Comparison of ENCODE assay signal across 12 cellular contexts in the genomic region with DNA sequence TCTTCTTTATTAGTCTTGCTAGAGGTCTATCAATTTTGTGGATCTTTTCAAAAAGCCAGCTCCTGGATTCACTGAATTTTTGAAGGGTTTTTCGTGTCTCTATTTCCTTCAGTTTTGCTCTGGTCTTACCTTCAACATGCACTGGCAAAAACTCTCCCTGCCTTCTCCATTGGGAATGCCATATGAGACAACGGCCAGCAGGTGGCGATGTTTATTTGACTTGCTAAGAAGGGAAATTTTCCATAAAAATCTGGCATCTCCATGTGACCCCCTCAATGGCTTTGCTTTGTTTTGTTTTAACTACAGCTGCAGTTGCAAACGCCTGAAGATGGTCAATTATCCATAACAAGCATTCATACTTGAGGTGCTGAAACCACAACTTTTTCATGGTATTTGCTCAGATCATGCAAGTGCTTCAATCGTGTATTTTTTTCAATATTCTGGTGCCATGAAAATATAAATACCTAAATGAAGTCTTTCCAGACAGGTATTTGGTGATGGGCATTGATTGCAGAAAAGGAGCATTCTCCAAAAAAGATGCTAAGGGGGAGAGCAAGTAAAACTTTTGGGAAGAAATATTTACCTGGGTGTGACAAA.
A peak's percentile ranks its signal among the peaks of the same experiment; 100 is the strongest.
DNase-seq lines count a peak whose midpoint lies in the region; ATAC-seq, FAIRE-seq and TF ChIP-seq lines count a peak whose summit lies in the region.
"Had no signal": no experiment of that assay in that cellular context is flagged by ENCODE, and none has a peak within 500 bp of the region (broad histone marks: within the 10 kb centered on the region; RNA-seq: fewer than 3 reads in every experiment).

No MANE protein-coding gene starts in this region.

- H3K27ac ChIP-seq in HepG2 (ENCODE audit: extremely low read length, insufficient read depth, low read length) (no peak overlapping the region), mammary epithelial cell (ENCODE audit: insufficient read depth, low read depth, low read length) (no peak overlapping the region)

- no peak overlapping the region for H3K4me3 Mint-ChIP-seq in activated CD8-positive, alpha-beta T cell treated with anti-CD3 and anti-CD28 coated beads for 36 hours
- H3K4me3 Mint-ChIP-seq in MCF 10A (ENCODE audit: unreplicated experiment) = no peak overlapping the region
- no peak overlapping the region for H3K4me3 Mint-ChIP-seq in T-helper 2 cell treated with Interferon-gamma antibody and Interleukin-4, amounts not matched to agents 5 μg/mL and 100 μg/mL, for 36 hours

- no peaks in the 10 kb centered on the region for H3K36me3 Mint-ChIP-seq in activated CD8-positive, alpha-beta T cell treated with anti-CD3 and anti-CD28 coated beads for 36 hours (ENCODE audit: low read depth)
- H3K36me3 Mint-ChIP-seq in MCF 10A (ENCODE audit: insufficient read depth, unreplicated experiment) = no peaks in the 10 kb centered on the region
- no peaks in the 10 kb centered on the region for H3K36me3 Mint-ChIP-seq in T-helper 2 cell treated with Interferon-gamma antibody and Interleukin-4, amounts not matched to agents 5 μg/mL and 100 μg/mL, for 36 hours (ENCODE audit: low read depth)

- H3K79me2 ChIP-seq in HepG2 (ENCODE audit: insufficient read depth, low read length) = no peaks in the 10 kb centered on the region
- no peaks in the 10 kb centered on the region for H3K79me2 ChIP-seq in mammary epithelial cell (ENCODE audit: insufficient read depth, low read length)

- CTCF ChIA-PET in activated CD8-positive, alpha-beta T cell treated with anti-CD3 and anti-CD28 coated beads for 36 hours (lab: Charles Lee) = interaction anchor here (1.2 kb wide), 1 partner anchor 13 kb away, joined by 3 read pairs; no protein-coding TSS in a partner anchor
- CTCF ChIA-PET in HepG2 (lab: Yijun Ruan, JAX; ENCODE audit: low intra/inter-chr PET ratio, low total read pairs) (no interaction called here), mammary epithelial cell (lab: Charles Lee; ENCODE audit: low non-redundant PET) (no interaction called here), MCF 10A (lab: Yijun Ruan, JAX) (no interaction called here)

- H3K9me3 ChIP-seq in HepG2 (ENCODE audit: low read length) (no peaks in the 10 kb centered on the region), mammary epithelial cell (replicated peaks; ENCODE audit: insufficient read depth, low read length) (no peaks in the 10 kb centered on the region)

- H3K4me2 ChIP-seq in HepG2 (ENCODE audit: low read depth, low read length) (no peak overlapping the region), mammary epithelial cell (ENCODE audit: insufficient read depth, low read depth, low read length) (no peak overlapping the region)

- H3K4me1 ChIP-seq in HepG2 (ENCODE audit: insufficient read depth, low read length) (no peaks in the 10 kb centered on the region), mammary epithelial cell (ENCODE audit: insufficient read depth, low read length) (no peaks in the 10 kb centered on the region)

- in situ Hi-C loops in HepG2 (cut with HindIII; ENCODE audit: extremely low pct_ligation_motif_present, low pct_unique_long_range_greater_than_20kb) (no loop called here), mammary epithelial cell (cut with MboI; ENCODE audit: low sequenced_read_pairs in 2 of 2) (no loop called here)

- POLR2A ChIA-PET in activated CD8-positive, alpha-beta T cell treated with anti-CD3 and anti-CD28 coated beads for 36 hours (lab: Charles Lee) = no interaction called here
- POLR2A ChIA-PET in HepG2 (lab: Yijun Ruan, JAX) = no interaction called here
- POLR2A ChIA-PET in MCF 10A (lab: Yijun Ruan, JAX) = no interaction called here

- H3K27me3 ChIP-seq in HepG2 (ENCODE audit: control insufficient read depth in 1 of 2, insufficient read depth in 2 of 2, low read length in 2 of 2) (no peaks in the 10 kb centered on the region), mammary epithelial cell (ENCODE audit: insufficient read depth, low read length) (no peaks in the 10 kb centered on the region)

- no peak for FAIRE-seq in HepG2 (lab: Jason Lieb, UNC)
- FAIRE-seq: colon, islet of Langerhans had no signal

- no peak for TF ChIP-seq RAD21 in HepG2 (CRISPR knock-in tag; IDR thresholded peaks at IDR 0.05)

- TF ChIP-seq CTCF in activated CD8-positive, alpha-beta T cell treated with anti-CD3 and anti-CD28 coated beads for 36 hours (IDR thresholded peaks at IDR 0.05) = peak; percentile 42
- TF ChIP-seq CTCF in HepG2 (CRISPR knock-in tag; IDR thresholded peaks at IDR 0.05) (no peak), mammary epithelial cell (conservative IDR thresholded peaks at IDR 0.05 in 1 of 2, IDR thresholded peaks at IDR 0.05 in 1 of 2; ENCODE audit: extremely low read depth in 1 of 2, insufficient read depth in 1 of 2, low read depth in 1 of 2, low read length in 2 of 2) (no peak), MCF 10A (IDR thresholded peaks at IDR 0.05; ENCODE audit: unreplicated experiment) (no peak)

- H3K4me1 Mint-ChIP-seq in activated CD8-positive, alpha-beta T cell treated with anti-CD3 and anti-CD28 coated beads for 36 hours (ENCODE audit: low read depth) = no peaks in the 10 kb centered on the region
- H3K4me1 Mint-ChIP-seq in MCF 10A (ENCODE audit: insufficient read depth, unreplicated experiment) = no peaks in the 10 kb centered on the region
- no peaks in the 10 kb centered on the region for H3K4me1 Mint-ChIP-seq in T-helper 2 cell treated with Interferon-gamma antibody and Interleukin-4, amounts not matched to agents 5 μg/mL and 100 μg/mL, for 36 hours (ENCODE audit: low read depth)

- intact Hi-C loops in activated CD8-positive, alpha-beta T cell treated with anti-CD3 and anti-CD28 coated beads for 36 hours (cut with micrococcal nuclease) = no loop called here
- intact Hi-C loops in HepG2 (cut with micrococcal nuclease; ENCODE audit: unreplicated experiment) = no loop called here
- intact Hi-C loops in mammary epithelial cell (cut with micrococcal nuclease) = no loop called here
- intact Hi-C loops in MCF 10A (cut with micrococcal nuclease) = no loop called here

- H3K27me3 Mint-ChIP-seq in activated CD8-positive, alpha-beta T cell treated with anti-CD3 and anti-CD28 coated beads for 36 hours = no peaks in the 10 kb centered on the region
- no peaks in the 10 kb centered on the region for H3K27me3 Mint-ChIP-seq in MCF 10A (ENCODE audit: insufficient read depth, unreplicated experiment)
- H3K27me3 Mint-ChIP-seq in T-helper 2 cell treated with Interferon-gamma antibody and Interleukin-4, amounts not matched to agents 5 μg/mL and 100 μg/mL, for 36 hours (ENCODE audit: low read depth) = no peaks in the 10 kb centered on the region

- 3% methylated on average over 5 of the region's 5 CpGs for WGBS in HepG2 (ENCODE audit: low lambda C conversion rate)
- WGBS in mammary epithelial cell (ENCODE audit: low coverage, missing lambda C conversion rate) = no CpG with 5 or more reads among the region's 5 CpGs

- BruUV-seq in HepG2 (replicated peaks; lab: Mats Ljungman, UMichigan) = no TSS peak
- BruUV-seq in mammary epithelial cell (replicated peaks; lab: Mats Ljungman, UMichigan) = no TSS peak
- no TSS peak for BruUV-seq in MCF 10A (replicated peaks; lab: Mats Ljungman, UMichigan)

- no peaks in the 10 kb centered on the region for H3K36me3 ChIP-seq in HepG2 (replicated peaks in 1 of 2; ENCODE audit: control insufficient read depth in 1 of 2, insufficient read depth in 2 of 2, low read length in 2 of 2)
- H3K36me3 ChIP-seq in mammary epithelial cell (ENCODE audit: insufficient read depth, low read length) = no peaks in the 10 kb centered on the region

- H4K20me1 ChIP-seq in HepG2 (ENCODE audit: insufficient read depth, low read length) (no peaks in the 10 kb centered on the region), mammary epithelial cell (ENCODE audit: insufficient read depth, low read length) (no peaks in the 10 kb centered on the region)

- H2AFZ ChIP-seq in HepG2 (ENCODE audit: low read length) (no peak overlapping the region), mammary epithelial cell (ENCODE audit: low read depth, low read length) (no peak overlapping the region)

- H3K4me3 ChIP-seq in HepG2 (replicated peaks in 1 of 3; ENCODE audit: insufficient read depth in 1 of 3, low read depth in 2 of 3, low read length in 3 of 3) (no peak overlapping the region), mammary epithelial cell (replicated peaks in 1 of 3; ENCODE audit: insufficient read depth in 1 of 3, low read depth in 2 of 3, low read length in 3 of 3) (no peak overlapping the region)

- H3K9me3 Mint-ChIP-seq in activated CD8-positive, alpha-beta T cell treated with anti-CD3 and anti-CD28 coated beads for 36 hours = no peaks in the 10 kb centered on the region
- no peaks in the 10 kb centered on the region for H3K9me3 Mint-ChIP-seq in MCF 10A (ENCODE audit: unreplicated experiment)
- H3K9me3 Mint-ChIP-seq in T-helper 2 cell treated with Interferon-gamma antibody and Interleukin-4, amounts not matched to agents 5 μg/mL and 100 μg/mL, for 36 hours = no peaks in the 10 kb centered on the region

- dilution Hi-C loops in mammary epithelial cell (cut with HindIII; ENCODE audit: low sequenced_read_pairs) = no loop called here

- TF ChIP-seq EP300 in HepG2 (IDR thresholded peaks at IDR 0.05; ENCODE audit: low read depth in 2 of 2, low read length in 2 of 2) (no peak), HepG2 (CRISPR knock-in tag; IDR thresholded peaks at IDR 0.05; ENCODE audit: borderline replicate concordance) (no peak)

- peak; percentile 58 for ATAC-seq in GM21390 (IDR thresholded peaks at IDR 0.05; ENCODE audit: unreplicated experiment)
- no peak for ATAC-seq in activated CD8-positive, alpha-beta T cell treated with anti-CD3 and anti-CD28 coated beads for 36 hours
- no peak for ATAC-seq in HepG2

- DNase-seq in CMK (ENCODE audit: low read depth) (peak; percentile 26), HepG2 (ENCODE audit: low spot score) (peak; percentile 9), mammary epithelial cell (no peak), OCI-M1 (lab: John Stamatoyannopoulos, UW) (no peak), MCF 10A (ENCODE audit: unreplicated experiment) (no peak)
- peak; percentile 19 for DNase-seq in activated CD8-positive, alpha-beta T cell treated with anti-CD3 and anti-CD28 coated beads for 36 hours
- no peak for DNase-seq in T-helper 2 cell treated with Interferon-gamma antibody and Interleukin-4, amounts not matched to agents 5 μg/mL and 100 μg/mL, for 36 hours (ENCODE audit: low spot score)
- DNase-seq: NCI-H1417, SHP77 had no signal

- H3K27ac Mint-ChIP-seq in activated CD8-positive, alpha-beta T cell treated with anti-CD3 and anti-CD28 coated beads for 36 hours = no peak overlapping the region
- H3K27ac Mint-ChIP-seq in MCF 10A (ENCODE audit: low read depth, unreplicated experiment) = no peak overlapping the region
- no peak overlapping the region for H3K27ac Mint-ChIP-seq in T-helper 2 cell treated with Interferon-gamma antibody and Interleukin-4, amounts not matched to agents 5 μg/mL and 100 μg/mL, for 36 hours

- H3K9ac ChIP-seq in HepG2 (ENCODE audit: insufficient read depth, low read depth, low read length) = no peak overlapping the region
- no peak overlapping the region for H3K9ac ChIP-seq in mammary epithelial cell (ENCODE audit: insufficient read depth, low read length)

- no peak for TF ChIP-seq POLR2A in HepG2 (IDR thresholded peaks at IDR 0.05; ENCODE audit: insufficient read depth in 1 of 2, low read depth in 2 of 2, low read length in 2 of 2)

Comparison
In these comparisons a context has a peak if more than half of its experiments do, and no peak if none do; other contexts are left out.
1. DNase-seq: peak in CMK (single experiment), activated CD8-positive, alpha-beta T cell treated with anti-CD3 and anti-CD28 coated beads for 36 hours (single experiment) and HepG2 (single experiment); none in mammary epithelial cell (single experiment), OCI-M1 (single experiment), MCF 10A (single experiment) and T-helper 2 cell treated with Interferon-gamma antibody and Interleukin-4, amounts not matched to agents 5 μg/mL and 100 μg/mL, for 36 hours (single experiment).